Comparison of ENCODE assay signal across 1 cellular context in the genomic region with DNA sequence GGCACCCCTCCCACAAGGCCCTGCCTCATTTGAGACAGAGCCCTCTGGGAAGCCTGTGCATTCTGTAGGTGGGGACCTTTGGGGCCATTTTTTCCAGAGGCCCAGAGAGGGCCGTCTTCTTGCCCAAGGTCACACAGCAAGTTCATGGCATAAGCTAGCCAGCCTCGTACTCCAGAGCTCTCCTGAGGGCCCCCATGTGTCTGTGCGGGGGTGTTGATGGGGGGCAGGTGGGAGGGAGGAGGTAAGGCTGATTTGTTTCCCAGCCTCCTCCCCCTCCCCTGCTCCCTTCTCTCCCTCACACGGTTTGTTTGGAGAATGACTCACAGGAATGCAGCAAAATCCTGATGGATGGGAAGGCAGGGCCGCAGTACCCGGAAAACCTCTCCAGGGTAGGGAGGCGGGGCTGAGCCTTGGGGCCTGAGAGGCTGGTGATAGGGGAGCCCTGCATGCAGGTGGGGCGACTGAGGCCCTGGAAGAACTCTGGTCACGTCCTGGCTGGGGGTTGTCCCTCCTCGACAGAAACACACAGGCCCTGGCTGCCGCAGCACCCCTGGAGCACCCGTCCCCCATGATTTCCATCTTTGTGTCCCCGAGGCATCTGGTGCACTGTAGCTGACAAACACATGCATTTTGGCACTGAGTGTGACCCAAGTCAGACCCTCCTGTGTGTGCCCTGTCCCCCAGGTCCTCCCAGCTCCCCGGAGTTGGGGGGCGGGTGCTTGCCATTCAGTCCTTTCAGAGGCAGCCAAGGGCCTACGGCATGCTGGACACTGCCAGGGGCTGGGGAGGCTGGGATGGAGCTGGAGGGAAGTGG.
TF ChIP-seq lines count a peak whose summit lies in the region.

No MANE protein-coding gene starts in this region.

TF ChIP-seq in SK-N-SH, 30 proteins besides CTCF, POLR2A, EP300 and RAD21 (continued from another document):
- TF ChIP-seq, protein P1, sequence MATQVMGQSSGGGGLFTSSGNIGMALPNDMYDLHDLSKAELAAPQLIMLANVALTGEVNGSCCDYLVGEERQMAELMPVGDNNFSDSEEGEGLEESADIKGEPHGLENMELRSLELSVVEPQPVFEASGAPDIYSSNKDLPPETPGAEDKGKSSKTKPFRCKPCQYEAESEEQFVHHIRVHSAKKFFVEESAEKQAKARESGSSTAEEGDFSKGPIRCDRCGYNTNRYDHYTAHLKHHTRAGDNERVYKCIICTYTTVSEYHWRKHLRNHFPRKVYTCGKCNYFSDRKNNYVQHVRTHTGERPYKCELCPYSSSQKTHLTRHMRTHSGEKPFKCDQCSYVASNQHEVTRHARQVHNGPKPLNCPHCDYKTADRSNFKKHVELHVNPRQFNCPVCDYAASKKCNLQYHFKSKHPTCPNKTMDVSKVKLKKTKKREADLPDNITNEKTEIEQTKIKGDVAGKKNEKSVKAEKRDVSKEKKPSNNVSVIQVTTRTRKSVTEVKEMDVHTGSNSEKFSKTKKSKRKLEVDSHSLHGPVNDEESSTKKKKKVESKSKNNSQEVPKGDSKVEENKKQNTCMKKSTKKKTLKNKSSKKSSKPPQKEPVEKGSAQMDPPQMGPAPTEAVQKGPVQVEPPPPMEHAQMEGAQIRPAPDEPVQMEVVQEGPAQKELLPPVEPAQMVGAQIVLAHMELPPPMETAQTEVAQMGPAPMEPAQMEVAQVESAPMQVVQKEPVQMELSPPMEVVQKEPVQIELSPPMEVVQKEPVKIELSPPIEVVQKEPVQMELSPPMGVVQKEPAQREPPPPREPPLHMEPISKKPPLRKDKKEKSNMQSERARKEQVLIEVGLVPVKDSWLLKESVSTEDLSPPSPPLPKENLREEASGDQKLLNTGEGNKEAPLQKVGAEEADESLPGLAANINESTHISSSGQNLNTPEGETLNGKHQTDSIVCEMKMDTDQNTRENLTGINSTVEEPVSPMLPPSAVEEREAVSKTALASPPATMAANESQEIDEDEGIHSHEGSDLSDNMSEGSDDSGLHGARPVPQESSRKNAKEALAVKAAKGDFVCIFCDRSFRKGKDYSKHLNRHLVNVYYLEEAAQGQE (IDR thresholded peaks at IDR 0.05; ENCODE audit: low read depth, low read length): peak; percentile 55; the same call in 1 of the 2 replicates
- TF ChIP-seq, protein P2, sequence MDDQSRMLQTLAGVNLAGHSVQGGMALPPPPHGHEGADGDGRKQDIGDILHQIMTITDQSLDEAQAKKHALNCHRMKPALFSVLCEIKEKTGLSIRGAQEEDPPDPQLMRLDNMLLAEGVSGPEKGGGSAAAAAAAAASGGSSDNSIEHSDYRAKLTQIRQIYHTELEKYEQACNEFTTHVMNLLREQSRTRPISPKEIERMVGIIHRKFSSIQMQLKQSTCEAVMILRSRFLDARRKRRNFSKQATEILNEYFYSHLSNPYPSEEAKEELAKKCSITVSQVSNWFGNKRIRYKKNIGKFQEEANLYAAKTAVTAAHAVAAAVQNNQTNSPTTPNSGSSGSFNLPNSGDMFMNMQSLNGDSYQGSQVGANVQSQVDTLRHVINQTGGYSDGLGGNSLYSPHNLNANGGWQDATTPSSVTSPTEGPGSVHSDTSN (IDR thresholded peaks at IDR 0.05): peak; percentile 88
- TF ChIP-seq, protein P3, sequence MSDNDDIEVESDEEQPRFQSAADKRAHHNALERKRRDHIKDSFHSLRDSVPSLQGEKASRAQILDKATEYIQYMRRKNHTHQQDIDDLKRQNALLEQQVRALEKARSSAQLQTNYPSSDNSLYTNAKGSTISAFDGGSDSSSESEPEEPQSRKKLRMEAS (IDR thresholded peaks at IDR 0.05; ENCODE audit: low read depth): peak; percentile 69
- no peak for TF ChIP-seq RCOR1 (IDR thresholded peaks at IDR 0.05; ENCODE audit: low read length)
TF ChIP-seq in SK-N-SH: peak in this region for 10.
